18 cellular contexts compared by ENCODE assay signal in the genomic region with DNA sequence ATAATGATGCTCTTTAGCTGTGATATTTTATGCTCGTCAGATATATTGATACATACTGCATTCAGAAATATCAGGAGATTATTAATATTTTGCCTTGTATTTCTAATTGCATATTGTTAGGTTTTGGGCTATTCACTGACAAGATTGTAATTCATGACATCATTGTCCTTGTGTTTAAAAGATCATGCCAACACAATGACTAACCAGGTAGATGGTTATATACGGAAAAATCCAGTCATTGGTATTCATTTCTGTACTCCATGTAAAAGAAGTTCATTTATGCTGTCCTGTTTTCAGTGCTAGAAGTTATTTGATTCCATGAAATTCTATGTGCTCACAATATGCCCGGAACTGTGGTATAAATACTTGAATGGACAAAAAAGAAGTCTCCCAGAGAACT.
A peak's percentile ranks its signal among the peaks of the same experiment; 100 is the strongest.
DNase-seq lines count a peak whose midpoint lies in the region; ATAC-seq, FAIRE-seq and TF ChIP-seq lines count a peak whose summit lies in the region.
"Had no signal": no experiment of that assay in that cellular context is flagged by ENCODE, and none has a peak within 500 bp of the region (broad histone marks: within the 10 kb centered on the region; RNA-seq: fewer than 3 reads in every experiment).

No MANE protein-coding gene starts in this region.

- intact Hi-C loops in gastrocnemius medialis (cut with DNase I; ENCODE audit: low total_unique reads) = no loop called here

- peak; percentile 83 for FAIRE-seq in RCC 7860 (lab: Jason Lieb, UNC)
- FAIRE-seq: endometrium, GM18507 had no signal

- no peak overlapping the region for H3K27ac ChIP-seq in gastrocnemius medialis
- H3K27ac ChIP-seq: C4-2B, lower lobe of right lung, SJCRH30, testis had no signal

- TF ChIP-seq CTCF in gastrocnemius medialis (IDR thresholded peaks at IDR 0.05 in 4 of 5, conservative IDR thresholded peaks at IDR 0.05 in 1 of 5) = no peak

- no peak overlapping the region for H3K4me3 ChIP-seq in gastrocnemius medialis
- H3K4me3 ChIP-seq: lower lobe of right lung, SJCRH30, smooth muscle cell, testis had no signal

- in situ Hi-C loops in gastrocnemius medialis (cut with MboI; ENCODE audit: low sequenced_read_pairs in 4 of 4) = no loop called here

- no peak for ATAC-seq in stimulated activated naive CD8-positive, alpha-beta T cell treated with anti-CD3 and anti-CD28 coated beads, Interleukin-15, Interleukin-2, amounts not matched to agents 100 U/mL and 50 U/mL, for 24 hours
- no peak for ATAC-seq in gastrocnemius medialis
- ATAC-seq: activated T-helper 17 cell treated with anti-CD3 and anti-CD28 coated beads, Interleukin-2, amount 50 U/mL, for 72 hours; lower lobe of right lung had no signal

- no peaks in the 10 kb centered on the region for H3K27me3 ChIP-seq in gastrocnemius medialis
- H3K27me3 ChIP-seq: SJCRH30, testis had no signal

- no peaks in the 10 kb centered on the region for H3K36me3 ChIP-seq in gastrocnemius medialis
- H3K36me3 ChIP-seq: lower lobe of right lung, SJCRH30 had no signal

- H3K4me1 ChIP-seq in gastrocnemius medialis = peaks cover 0 to 9% of the 10 kb centered on the region in 2 donors
- H3K4me1 ChIP-seq: lower lobe of right lung, testis had no signal

- TF ChIP-seq POLR2A in gastrocnemius medialis (IDR thresholded peaks at IDR 0.05) = no peak

- H3K9me3 ChIP-seq in gastrocnemius medialis = no peaks in the 10 kb centered on the region
- H3K9me3 ChIP-seq: lower lobe of right lung, SJCRH30, testis had no signal

- DNase-seq in H4 (ENCODE audit: low spot score) = peak; percentile 14
- DNase-seq in RCC 7860 (ENCODE audit: low spot score) = peak; percentile 54
- DNase-seq in fibroblast of gingiva (ENCODE audit: low read depth) = peak; percentile 27
- peak; percentile 11 for DNase-seq in stromal cell of bone marrow (ENCODE audit: low read depth)
- no peak for DNase-seq in stimulated activated naive CD8-positive, alpha-beta T cell treated with anti-CD3 and anti-CD28 coated beads, Interleukin-15, Interleukin-2, amounts not matched to agents 100 U/mL and 50 U/mL, for 24 hours
- no peak for DNase-seq in SKM-1 (lab: John Stamatoyannopoulos, UW; ENCODE audit: unreplicated experiment)
- no peak for DNase-seq in gastrocnemius medialis
- DNase-seq: amniotic stem cell, lower lobe of right lung, NCI-H1930, NCI-H524 treated with DMSO at 0.1 percent for 48 hours, SJCRH30, testis had no signal

Comparison
In these comparisons a context has a peak if more than half of its experiments do, and no peak if none do; other contexts are left out.
1. DNase-seq: peak in H4 (single experiment), RCC 7860 (single experiment), fibroblast of gingiva (single experiment) and stromal cell of bone marrow (single experiment); none in stimulated activated naive CD8-positive, alpha-beta T cell treated with anti-CD3 and anti-CD28 coated beads, Interleukin-15, Interleukin-2, amounts not matched to agents 100 U/mL and 50 U/mL, for 24 hours (single experiment), SKM-1 (single experiment) and gastrocnemius medialis (0 of 2).